Comparison of ENCODE assay signal across 9 cellular contexts in the genomic region with DNA sequence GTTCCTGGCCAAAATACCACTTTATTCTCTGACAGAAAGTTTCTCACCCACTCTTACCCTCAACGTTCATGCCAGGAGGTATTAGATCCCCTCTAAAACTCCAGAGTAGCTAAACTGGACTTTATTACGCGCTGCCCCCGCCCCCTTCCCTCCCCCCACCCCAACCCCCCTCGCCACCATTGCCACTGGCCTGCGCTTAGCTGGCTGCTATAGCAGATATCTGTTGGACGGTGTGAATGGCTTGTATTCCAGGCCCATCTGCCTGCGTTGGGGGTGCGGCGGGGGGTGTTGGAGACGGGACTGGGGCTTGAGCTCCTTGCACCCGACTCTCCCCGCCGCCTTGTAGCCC. TPM values are rescaled to one million over a fixed set of nuclear protein-coding genes. Genes with fewer than 3 reads are reported as not detected.
DNase-seq lines count a peak whose midpoint lies in the region; ATAC-seq, FAIRE-seq and TF ChIP-seq lines count a peak whose summit lies in the region.
"Had no signal": no experiment of that assay in that cellular context is flagged by ENCODE, and none has a peak within 500 bp of the region (broad histone marks: within the 10 kb centered on the region; RNA-seq: fewer than 3 reads in every experiment).

No MANE protein-coding gene starts in this region.

- intact Hi-C loops in upper lobe of right lung (cut with DNase I) = no loop called here

- H3K9ac ChIP-seq in astrocyte (ENCODE audit: low read length) = peak overlapping the region; percentile 91

- H2AFZ ChIP-seq in astrocyte (ENCODE audit: low read depth, low read length) = peak overlapping the region; percentile 97

- no peak for DNase-seq in activated naive CD4-positive, alpha-beta T cell treated with anti-CD3 and anti-CD28 coated beads, Interleukin-2, amount 10 ng/mL, durations not matched to agents 7 days and 5 days
- DNase-seq in activated naive CD4-positive, alpha-beta T cell (lab: John Stamatoyannopoulos, UW) = no peak
- no peak for DNase-seq in astrocyte (ENCODE audit: low read depth)
- DNase-seq in lung (ENCODE audit: low spot score) = no peak
- no peak for DNase-seq in upper lobe of right lung
- DNase-seq in NCI-H1417 treated with DMSO at 0.1 percent for 48 hours (lab: John Stamatoyannopoulos, UW) = no peak
- DNase-seq in cerebellar nuclear complex (lab: John Stamatoyannopoulos, UW) = no peak
- no peak for DNase-seq in frontal cortex (ENCODE audit: low spot score in 2 of 2)

- H3K27me3 Mint-ChIP-seq in activated naive CD4-positive, alpha-beta T cell treated with anti-CD3 and anti-CD28 coated beads, Interleukin-2, amount 10 ng/mL, durations not matched to agents 7 days and 5 days = no peaks in the 10 kb centered on the region
- no peaks in the 10 kb centered on the region for H3K27me3 Mint-ChIP-seq in astrocyte (ENCODE audit: low read depth, unreplicated experiment)

- peak overlapping the region; percentile 95 for H3K4me3 Mint-ChIP-seq in activated naive CD4-positive, alpha-beta T cell treated with anti-CD3 and anti-CD28 coated beads, Interleukin-2, amount 10 ng/mL, durations not matched to agents 7 days and 5 days
- peak overlapping the region; percentile 93 for H3K4me3 Mint-ChIP-seq in astrocyte (ENCODE audit: unreplicated experiment)

- H3K27ac Mint-ChIP-seq in activated naive CD4-positive, alpha-beta T cell treated with anti-CD3 and anti-CD28 coated beads, Interleukin-2, amount 10 ng/mL, durations not matched to agents 7 days and 5 days = peak overlapping the region; percentile 91
- H3K27ac Mint-ChIP-seq in astrocyte (ENCODE audit: unreplicated experiment) = no peak overlapping the region

- H3K36me3 ChIP-seq in astrocyte (ENCODE audit: insufficient read depth, low read length) = peaks cover 3% of the 10 kb centered on the region
- H3K36me3 ChIP-seq in lung (ENCODE audit: control insufficient read depth in 2 of 2, insufficient read depth in 2 of 2, low read length in 2 of 2) = peaks cover 0 to 14% of the 10 kb centered on the region in 2 donors
- peaks cover 17% of the 10 kb centered on the region for H3K36me3 ChIP-seq in upper lobe of right lung

- H3K27me3 ChIP-seq in astrocyte (ENCODE audit: insufficient read depth, low read length) (no peaks in the 10 kb centered on the region), lung (ENCODE audit: control insufficient read depth, insufficient read depth) (no peaks in the 10 kb centered on the region), upper lobe of right lung (no peaks in the 10 kb centered on the region)

- FAIRE-seq in astrocyte (lab: Jason Lieb, UNC) (no peak), frontal cortex (lab: Jason Lieb, UNC) (no peak)
- FAIRE-seq: G401.6 had no signal

- H3K9me3 ChIP-seq in astrocyte (ENCODE audit: insufficient read depth, low read depth, low read length) (no peaks in the 10 kb centered on the region), lung (ENCODE audit: control insufficient read depth in 2 of 2, insufficient read depth in 1 of 2, low read length in 1 of 2) (no peaks in the 10 kb centered on the region), upper lobe of right lung (no peaks in the 10 kb centered on the region)

- H3K4me3 ChIP-seq in astrocyte (ENCODE audit: insufficient read depth, low read depth, low read length) (peak overlapping the region; percentile 87), lung (peak overlapping the region; percentile 79), upper lobe of right lung (peak overlapping the region; percentile 81)

- H3K4me1 ChIP-seq in astrocyte (ENCODE audit: insufficient read depth, low read length) = peaks cover 10% of the 10 kb centered on the region
- peaks cover 0 to 9% of the 10 kb centered on the region in 2 donors for H3K4me1 ChIP-seq in lung (ENCODE audit: control insufficient read depth in 2 of 2, insufficient read depth in 2 of 2, low read length in 2 of 2)
- H3K4me1 ChIP-seq in upper lobe of right lung = peaks cover 17% of the 10 kb centered on the region

- H3K79me2 ChIP-seq in astrocyte (ENCODE audit: insufficient read depth, low read length) = peaks cover 16% of the 10 kb centered on the region

- no peaks in the 10 kb centered on the region for H3K9me3 Mint-ChIP-seq in activated naive CD4-positive, alpha-beta T cell treated with anti-CD3 and anti-CD28 coated beads, Interleukin-2, amount 10 ng/mL, durations not matched to agents 7 days and 5 days
- no peaks in the 10 kb centered on the region for H3K9me3 Mint-ChIP-seq in astrocyte (ENCODE audit: unreplicated experiment)

- peaks cover 51% of the 10 kb centered on the region for H3K4me1 Mint-ChIP-seq in activated naive CD4-positive, alpha-beta T cell treated with anti-CD3 and anti-CD28 coated beads, Interleukin-2, amount 10 ng/mL, durations not matched to agents 7 days and 5 days
- H3K4me1 Mint-ChIP-seq in astrocyte (ENCODE audit: low read depth, unreplicated experiment) = peaks cover 19% of the 10 kb centered on the region

- TF ChIP-seq CTCF in astrocyte (IDR thresholded peaks at IDR 0.05; ENCODE audit: insufficient read depth, low read depth, low read length) (no peak), lung (IDR thresholded peaks at IDR 0.05; ENCODE audit: control extremely low read depth, extremely low read depth) (no peak), upper lobe of right lung (IDR thresholded peaks at IDR 0.05) (no peak)

- CTCF ChIA-PET in activated naive CD4-positive, alpha-beta T cell treated with anti-CD3 and anti-CD28 coated beads, Interleukin-2, amount 10 ng/mL, durations not matched to agents 7 days and 5 days (lab: Charles Lee) = interaction anchor here (0.6 to 15.2 kb wide), 3 partner anchors 12 to 1460 kb away, joined by 3 to 238 read pairs (median 4); a partner anchor contains a TSS

- WGBS in lung, 2 donors = 2% methylated on average over 14 of the region's 14 CpGs

- H3K36me3 Mint-ChIP-seq in activated naive CD4-positive, alpha-beta T cell treated with anti-CD3 and anti-CD28 coated beads, Interleukin-2, amount 10 ng/mL, durations not matched to agents 7 days and 5 days = peaks cover 21% of the 10 kb centered on the region
- H3K36me3 Mint-ChIP-seq in astrocyte (ENCODE audit: low read depth, unreplicated experiment) = peaks cover 2% of the 10 kb centered on the region

- H3K27ac ChIP-seq in astrocyte (ENCODE audit: low read depth, low read length) (peak overlapping the region; percentile 88), lung (ENCODE audit: low read depth in 1 of 2, low read length in 1 of 2) (peak overlapping the region; percentile 97 to 98), upper lobe of right lung (peak overlapping the region; percentile 98)

- peak overlapping the region; percentile 89 for H3K4me2 ChIP-seq in astrocyte (ENCODE audit: low read length)

- ATAC-seq in lung (ENCODE audit: insufficient read depth, low FRiP score) = no peak
- ATAC-seq in upper lobe of right lung = no peak

- peaks cover 3% of the 10 kb centered on the region for H4K20me1 ChIP-seq in astrocyte (ENCODE audit: insufficient read depth, low read length)

RNA-seq across cellular contexts. Expression of a gene that starts 0.6 kb away (rescaled TPM):
- total RNA-seq in astrocyte (6.8 and 8.1 TPM in 2 replicates), lung (10 to 100 TPM; 10.7 to 22.1 TPM), upper lobe of right lung (15.5 TPM), frontal cortex (23.6 TPM)
- 10 to 100 TPM in 1 of 2 donors, 1 to 10 TPM in 1; 7.7 to 17.6 TPM for polyA plus RNA-seq in lung

RNA-seq across cellular contexts. Expression of a gene that starts 3.9 kb away (rescaled TPM):
- total RNA-seq in astrocyte = 27.3 TPM in 2 replicates
- total RNA-seq in lung = 1 to 10 TPM in 1 of 2 donors, under 1 TPM in 1; 0.82 to 4.5 TPM
- polyA plus RNA-seq in lung = under 1 TPM; 0.50 to 0.67 TPM
- 2.3 TPM for total RNA-seq in upper lobe of right lung
- total RNA-seq in frontal cortex = 1.2 TPM

RNA-seq across cellular contexts. Expression of a gene that starts 12.1 kb away (rescaled TPM):
- total RNA-seq in astrocyte (73.6 and 80.9 TPM in 2 replicates), lung (100 to 1,000 TPM in 1 of 2 donors, 10 to 100 TPM in 1; 48.0 to 104 TPM), upper lobe of right lung (128 TPM), frontal cortex (12.6 TPM)
- polyA plus RNA-seq in lung = 100 to 1,000 TPM in 1 of 2 donors, 10 to 100 TPM in 1; 59.2 to 106 TPM

RNA-seq across cellular contexts. Expression of a gene that starts 23.1 kb away (rescaled TPM):
- total RNA-seq in astrocyte = 0.87 and 1.1 TPM in 2 replicates
- total RNA-seq in lung = 1 to 10 TPM in 1 of 2 donors, under 1 TPM in 1; 0.23 to 3.1 TPM
- polyA plus RNA-seq in lung = 1 to 10 TPM in 1 of 2 donors, under 1 TPM in 1; 0.44 to 1.6 TPM
- total RNA-seq in upper lobe of right lung = 6.2 TPM
- 32.2 TPM for total RNA-seq in frontal cortex
